9 cellular contexts compared by ENCODE assay signal in the genomic region with DNA sequence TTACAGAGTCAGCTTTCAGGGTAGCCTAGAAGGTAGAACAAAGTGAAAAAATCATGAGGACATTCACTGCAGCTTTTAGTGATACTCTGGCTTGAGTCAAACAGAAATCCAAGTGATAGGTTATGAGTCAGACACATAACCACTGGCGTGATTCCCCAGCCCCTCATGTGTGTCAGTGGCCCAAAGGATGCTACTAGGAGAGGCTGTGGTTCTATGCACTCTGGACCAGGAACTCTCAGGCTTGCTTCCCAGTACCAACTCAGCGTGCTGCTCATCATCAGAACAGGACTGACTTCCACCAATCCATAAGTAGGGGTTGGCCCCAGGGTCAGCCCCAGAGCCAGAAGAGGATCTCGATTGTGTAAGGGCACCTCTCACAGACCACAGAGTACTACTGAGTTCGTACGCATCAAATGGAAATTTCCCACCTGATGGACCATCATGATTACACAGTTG.
DNase-seq lines count a peak whose midpoint lies in the region; ATAC-seq and TF ChIP-seq lines count a peak whose summit lies in the region.
"Had no signal": no experiment of that assay in that cellular context is flagged by ENCODE, and none has a peak within 500 bp of the region (broad histone marks: within the 10 kb centered on the region; RNA-seq: fewer than 3 reads in every experiment).

No MANE protein-coding gene starts in this region.

- no peaks in the 10 kb centered on the region for H3K27me3 ChIP-seq in BE2C
- H3K27me3 ChIP-seq: esophagus squamous epithelium had no signal

- no peak for TF ChIP-seq CTCF in BE2C (IDR thresholded peaks at IDR 0.05; ENCODE audit: low read depth, low read length)

- peak; percentile 5 for DNase-seq in LHCN-M2 (ENCODE audit: low read depth)
- peak; percentile 74 for DNase-seq in natural killer cell treated with Interleukin-12 subunit alpha and Interleukin-12 subunit beta and Interleukin-15 and Interleukin-18, amount 100 ng/mL, for 72 hours (ENCODE audit: low spot score)
- DNase-seq in BE2C = no peak
- no peak for DNase-seq in GM19240 (ENCODE audit: insufficient read length, low spot score)
- no peak for DNase-seq in mucosa of gallbladder (ENCODE audit: low spot score)
- no peak for DNase-seq in NCI-H187 (lab: John Stamatoyannopoulos, UW)
- DNase-seq: esophagus squamous epithelium had no signal

- no peaks in the 10 kb centered on the region for H3K36me3 ChIP-seq in BE2C
- H3K36me3 ChIP-seq: esophagus squamous epithelium had no signal

- H3K36me3 Mint-ChIP-seq in natural killer cell treated with Interleukin-12 subunit alpha and Interleukin-12 subunit beta and Interleukin-15 and Interleukin-18, amount 100 ng/mL, for 72 hours = no peaks in the 10 kb centered on the region

- H3K4me1 Mint-ChIP-seq in natural killer cell treated with Interleukin-12 subunit alpha and Interleukin-12 subunit beta and Interleukin-15 and Interleukin-18, amount 100 ng/mL, for 72 hours (ENCODE audit: low read depth in 2 of 2) = peaks cover 5 to 11% of the 10 kb centered on the region in 2 donors

- H3K27ac Mint-ChIP-seq in natural killer cell treated with Interleukin-12 subunit alpha and Interleukin-12 subunit beta and Interleukin-15 and Interleukin-18, amount 100 ng/mL, for 72 hours = peak overlapping the region; percentile 20 to 27

- H3K9me3 ChIP-seq in BE2C = no peaks in the 10 kb centered on the region; the same call in 1 of the 2 replicates
- H3K9me3 ChIP-seq: esophagus squamous epithelium had no signal

- no peak overlapping the region for H3K4me3 ChIP-seq in BE2C (ENCODE audit: low read depth, low read length)
- H3K4me3 ChIP-seq: esophagus squamous epithelium had no signal

- peak overlapping the region; percentile 16 for H3K4me3 Mint-ChIP-seq in natural killer cell treated with Interleukin-12 subunit alpha and Interleukin-12 subunit beta and Interleukin-15 and Interleukin-18, amount 100 ng/mL, for 72 hours

- H3K4me1 ChIP-seq in BE2C = no peaks in the 10 kb centered on the region
- H3K4me1 ChIP-seq: esophagus squamous epithelium had no signal

- peaks cover 0 to 3% of the 10 kb centered on the region in 2 donors for H3K27me3 Mint-ChIP-seq in natural killer cell treated with Interleukin-12 subunit alpha and Interleukin-12 subunit beta and Interleukin-15 and Interleukin-18, amount 100 ng/mL, for 72 hours

- ATAC-seq in GM18519 (IDR thresholded peaks at IDR 0.05; ENCODE audit: low FRiP score, unreplicated experiment) = peak; percentile 63
- ATAC-seq in GM21723 (IDR thresholded peaks at IDR 0.05; ENCODE audit: unreplicated experiment) = peak; percentile 78
- peak; percentile 96 to 97 for ATAC-seq in natural killer cell treated with Interleukin-12 subunit alpha and Interleukin-12 subunit beta and Interleukin-15 and Interleukin-18, amount 100 ng/mL, for 72 hours

- H3K9me3 Mint-ChIP-seq in natural killer cell treated with Interleukin-12 subunit alpha and Interleukin-12 subunit beta and Interleukin-15 and Interleukin-18, amount 100 ng/mL, for 72 hours = no peaks in the 10 kb centered on the region

Comparison
In these comparisons a context has a peak if more than half of its experiments do, and no peak if none do; other contexts are left out.
1. DNase-seq: peak in LHCN-M2 (single experiment) and natural killer cell treated with Interleukin-12 subunit alpha and Interleukin-12 subunit beta and Interleukin-15 and Interleukin-18, amount 100 ng/mL, for 72 hours (single experiment); none in BE2C (single experiment), GM19240 (single experiment), mucosa of gallbladder (single experiment) and NCI-H187 (0 of 2).
2. Peak in every context shown above with its lines, with median percentiles within 50 percentile points of each other: ATAC-seq.